In genomic region chr2:3728104-3729054, GRCh38 we compare ENCODE assay signal across 9 cellular contexts. TPM values are rescaled to one million over a fixed set of nuclear protein-coding genes. Genes with fewer than 3 reads are reported as not detected.
DNase-seq lines count a peak whose midpoint lies in the region; ATAC-seq and TF ChIP-seq lines count a peak whose summit lies in the region.
"Had no signal": no experiment of that assay in that cellular context is flagged by ENCODE, and none has a peak within 500 bp of the region (broad histone marks: within the 10 kb centered on the region; RNA-seq: fewer than 3 reads in every experiment).

No MANE protein-coding gene starts in this region.

- H3K9me3 Mint-ChIP-seq in chondrocyte (ENCODE audit: low read depth) = no peaks in the 10 kb centered on the region
- H3K9me3 Mint-ChIP-seq in activated CD4-positive, alpha-beta memory T cell treated with anti-CD3 and anti-CD28 coated beads, Interleukin-2, amount 10 ng/mL, durations not matched to agents 7 days and 5 days = no peaks in the 10 kb centered on the region
- H3K9me3 Mint-ChIP-seq: T-helper 1 cell treated with Interleukin-12 subunit alpha and Interleukin-12 subunit beta and Interleukin-4 antibody, amounts not matched to agents 30 μg/mL and 1 μg/mL, for 36 hours had no signal

- no peaks in the 10 kb centered on the region for H3K79me2 ChIP-seq in mesendoderm (ENCODE audit: control insufficient read depth, insufficient read depth, low read length)

- peak overlapping the region; percentile 79 for H3K27ac Mint-ChIP-seq in chondrocyte (ENCODE audit: unreplicated experiment)
- no peak overlapping the region for H3K27ac Mint-ChIP-seq in activated CD4-positive, alpha-beta memory T cell treated with anti-CD3 and anti-CD28 coated beads, Interleukin-2, amount 10 ng/mL, durations not matched to agents 7 days and 5 days
- H3K27ac Mint-ChIP-seq: T-helper 1 cell treated with Interleukin-12 subunit alpha and Interleukin-12 subunit beta and Interleukin-4 antibody, amounts not matched to agents 30 μg/mL and 1 μg/mL, for 36 hours had no signal

- H3K4me2 ChIP-seq in mesendoderm (ENCODE audit: low read length) = peak overlapping the region; percentile 85

- no peak overlapping the region for H3K4ac ChIP-seq in mesendoderm (ENCODE audit: low read depth, low read length)

- H2BK120ac ChIP-seq in mesendoderm (ENCODE audit: low read depth, low read length) = no peak overlapping the region

- no peaks in the 10 kb centered on the region for H3K79me1 ChIP-seq in mesendoderm (ENCODE audit: low read length)

- H2BK5ac ChIP-seq in mesendoderm (ENCODE audit: low read length) = peak overlapping the region; percentile 65

- no peaks in the 10 kb centered on the region for H3K36me3 ChIP-seq in mesendoderm (ENCODE audit: control insufficient read depth, insufficient read depth, low read length)

- CTCF ChIA-PET in activated CD4-positive, alpha-beta memory T cell treated with anti-CD3 and anti-CD28 coated beads, Interleukin-2, amount 10 ng/mL, durations not matched to agents 7 days and 5 days (lab: Charles Lee) = interaction anchor here (1.0 to 5.9 kb wide), 9 partner anchors 8 to 98 kb away, joined by 3 to 71 read pairs (median 4); no protein-coding TSS in a partner anchor

- no peaks in the 10 kb centered on the region for H3K4me1 ChIP-seq in mesendoderm (ENCODE audit: control insufficient read depth, low read depth, low read length)

- H3K56ac ChIP-seq in mesendoderm (ENCODE audit: low read length) = peak overlapping the region; percentile 88

- peaks cover 24% of the 10 kb centered on the region for H3K27me3 Mint-ChIP-seq in chondrocyte (ENCODE audit: low read depth)
- H3K27me3 Mint-ChIP-seq in activated CD4-positive, alpha-beta memory T cell treated with anti-CD3 and anti-CD28 coated beads, Interleukin-2, amount 10 ng/mL, durations not matched to agents 7 days and 5 days = peaks cover 2% of the 10 kb centered on the region

- H3K18ac ChIP-seq in mesendoderm (ENCODE audit: low read length) = no peak overlapping the region

- ATAC-seq in HG02884 (IDR thresholded peaks at IDR 0.05; ENCODE audit: unreplicated experiment) = peak; percentile 64

- H3K9ac ChIP-seq in mesendoderm (ENCODE audit: low read length) = peak overlapping the region; percentile 65

- no peak overlapping the region for H4K5ac ChIP-seq in mesendoderm (ENCODE audit: low read length)

- no peaks in the 10 kb centered on the region for H3K27me3 ChIP-seq in mesendoderm (ENCODE audit: insufficient read depth, low read length, poor library complexity)

- WGBS in mesendoderm (ENCODE audit: extremely low coverage, insufficient coverage, low lambda C conversion rate) = no CpG with 5 or more reads among the region's 22 CpGs

- POLR2A ChIA-PET in activated CD4-positive, alpha-beta memory T cell treated with anti-CD3 and anti-CD28 coated beads, Interleukin-2, amount 10 ng/mL, durations not matched to agents 7 days and 5 days (lab: Charles Lee) = interaction anchor here (1.0 kb wide), 1 partner anchor 52 kb away, joined by 3 read pairs; no protein-coding TSS in a partner anchor

- H2BK15ac ChIP-seq in mesendoderm (replicated peaks; ENCODE audit: low read depth) = no peak overlapping the region

- H3K4me3 Mint-ChIP-seq in chondrocyte (ENCODE audit: unreplicated experiment) = peak overlapping the region; percentile 62
- no peak overlapping the region for H3K4me3 Mint-ChIP-seq in activated CD4-positive, alpha-beta memory T cell treated with anti-CD3 and anti-CD28 coated beads, Interleukin-2, amount 10 ng/mL, durations not matched to agents 7 days and 5 days
- H3K4me3 Mint-ChIP-seq: T-helper 1 cell treated with Interleukin-12 subunit alpha and Interleukin-12 subunit beta and Interleukin-4 antibody, amounts not matched to agents 30 μg/mL and 1 μg/mL, for 36 hours had no signal

- peak; percentile 9 for DNase-seq in DMS114 treated with DMSO at 0.1 percent for 48 hours (lab: John Stamatoyannopoulos, UW; ENCODE audit: unreplicated experiment)
- DNase-seq in NOMO-1 (lab: John Stamatoyannopoulos, UW; ENCODE audit: unreplicated experiment in 2 of 2) = peak; percentile 19 to 56
- DNase-seq in chondrocyte (ENCODE audit: low spot score) = no peak
- DNase-seq in mesendoderm = peak; percentile 70
- DNase-seq in occipital lobe (lab: John Stamatoyannopoulos, UW) = no peak
- no peak for DNase-seq in central memory CD4-positive, alpha-beta T cell
- no peak for DNase-seq in activated CD4-positive, alpha-beta memory T cell treated with anti-CD3 and anti-CD28 coated beads, Interleukin-2, amount 10 ng/mL, durations not matched to agents 7 days and 5 days

- H4K8ac ChIP-seq in mesendoderm (ENCODE audit: low read depth, low read length) = no peak overlapping the region

- H3K23ac ChIP-seq in mesendoderm (ENCODE audit: low read length) = no peak overlapping the region

- no peaks in the 10 kb centered on the region for H3K36me3 Mint-ChIP-seq in chondrocyte (ENCODE audit: low read depth)
- H3K36me3 Mint-ChIP-seq in activated CD4-positive, alpha-beta memory T cell treated with anti-CD3 and anti-CD28 coated beads, Interleukin-2, amount 10 ng/mL, durations not matched to agents 7 days and 5 days (ENCODE audit: low read depth) = no peaks in the 10 kb centered on the region

- H3K4me3 ChIP-seq in mesendoderm (ENCODE audit: low read length) = no peak overlapping the region

- H3K4me1 Mint-ChIP-seq in chondrocyte (ENCODE audit: low read depth) = peaks cover 14% of the 10 kb centered on the region
- no peaks in the 10 kb centered on the region for H3K4me1 Mint-ChIP-seq in activated CD4-positive, alpha-beta memory T cell treated with anti-CD3 and anti-CD28 coated beads, Interleukin-2, amount 10 ng/mL, durations not matched to agents 7 days and 5 days

- TF ChIP-seq CTCF in chondrocyte (IDR thresholded peaks at IDR 0.05) = peak; percentile 86

- no peak overlapping the region for H2AK5ac ChIP-seq in mesendoderm (ENCODE audit: low read length)

- H3K27ac ChIP-seq in mesendoderm (ENCODE audit: low read depth, low read length) = no peak overlapping the region

RNA-seq across cellular contexts. Expression of gene DCDC2C, which starts 25.0 kb away (rescaled TPM):
- total RNA-seq in chondrocyte (not detected in 3 replicates), occipital lobe (0.62 TPM)
- polyA plus RNA-seq in mesendoderm (2013, experiment 1 of 2) = 0.10 TPM
- not detected for polyA plus RNA-seq in mesendoderm (2013, experiment 2 of 2)
- not detected for total RNA-seq in activated CD4-positive, alpha-beta memory T cell treated with anti-CD3 and anti-CD28 coated beads, Interleukin-2, amount 10 ng/mL, durations not matched to agents 7 days and 5 days

Comparison
In these comparisons a context has a peak if more than half of its experiments do, and no peak if none do; other contexts are left out.
1. DNase-seq: peak in DMS114 treated with DMSO at 0.1 percent for 48 hours (single experiment), NOMO-1 (2 of 2) and mesendoderm (single experiment); none in chondrocyte (single experiment), occipital lobe (single experiment), central memory CD4-positive, alpha-beta T cell (single experiment) and activated CD4-positive, alpha-beta memory T cell treated with anti-CD3 and anti-CD28 coated beads, Interleukin-2, amount 10 ng/mL, durations not matched to agents 7 days and 5 days (single experiment).